In genomic region chr20:47785321-47785899, GRCh38 we compare ENCODE assay signal across 7 cellular contexts. TPM values are rescaled to one million over a fixed set of nuclear protein-coding genes. Genes with fewer than 3 reads are reported as not detected.
A peak's percentile ranks its signal among the peaks of the same experiment; 100 is the strongest.
DNase-seq lines count a peak whose midpoint lies in the region; ATAC-seq and TF ChIP-seq lines count a peak whose summit lies in the region.

Gene SULF2, minus strand, starts transcription at chr20:47785481. Its CDS starts 28,118 bp downstream, at chr20:47757363.

- peak in 1 of 2 donors; percentile 14 for TF ChIP-seq POLR2A in gastroesophageal sphincter (IDR thresholded peaks at IDR 0.05)

- no CpG with 5 or more reads among the region's 90 CpGs for WGBS in gastroesophageal sphincter (ENCODE audit: low coverage in 1 of 2), 2 donors

- peaks cover 20% of the 10 kb centered on the region for H3K27me3 ChIP-seq in WERI-Rb-1 (ENCODE audit: insufficient read depth, low read depth, severe bottlenecking)
- H3K27me3 ChIP-seq in gastroesophageal sphincter = no peaks in the 10 kb centered on the region
- peaks cover 76% of the 10 kb centered on the region for H3K27me3 ChIP-seq in neutrophil

- H3K4me3 ChIP-seq in WERI-Rb-1 (ENCODE audit: low read depth, low read length) = peak within 1 kb of the TSS; percentile 46
- H3K4me3 ChIP-seq in gastroesophageal sphincter = peak within 1 kb of the TSS; percentile 51 to 79
- H3K4me3 ChIP-seq in neutrophil (ENCODE audit: low read depth in 1 of 2, low read length in 1 of 2) = peak within 1 kb of the TSS; percentile 80 to 87

- TF ChIP-seq CTCF in WERI-Rb-1 (IDR thresholded peaks at IDR 0.05; ENCODE audit: low read depth, low read length) (no peak), gastroesophageal sphincter (IDR thresholded peaks at IDR 0.05) (no peak), neutrophil (IDR thresholded peaks at IDR 0.05) (no peak)

- H3K36me3 ChIP-seq in WERI-Rb-1 (no peaks in the 10 kb centered on the region), gastroesophageal sphincter (no peaks in the 10 kb centered on the region), neutrophil (peaks cover 16% of the 10 kb centered on the region)

- H3K27ac ChIP-seq in WERI-Rb-1 = no peak within 1 kb of the TSS
- H3K27ac ChIP-seq in gastroesophageal sphincter = peak within 1 kb of the TSS; percentile 76 to 94 (median 92)
- peak within 1 kb of the TSS; percentile 94 for H3K27ac ChIP-seq in neutrophil

- H3K4me1 ChIP-seq in gastroesophageal sphincter (peaks cover 0 to 75% (median 16%) of the 10 kb centered on the region in 3 donors), neutrophil (ENCODE audit: control insufficient read depth in 1 of 2, insufficient read depth in 1 of 2, low read depth in 1 of 2, low read length in 1 of 2) (peaks cover 26 to 45% of the 10 kb centered on the region in 2 experiments)

- no peaks in the 10 kb centered on the region for H3K9me3 ChIP-seq in WERI-Rb-1 (ENCODE audit: severe bottlenecking)
- H3K9me3 ChIP-seq in gastroesophageal sphincter = no peaks in the 10 kb centered on the region
- H3K9me3 ChIP-seq in neutrophil = no peaks in the 10 kb centered on the region

- ATAC-seq in gastroesophageal sphincter (peak; percentile 54), GM21390 (IDR thresholded peaks at IDR 0.05; ENCODE audit: unreplicated experiment) (no peak)

- no peak for TF ChIP-seq EP300 in gastroesophageal sphincter (IDR thresholded peaks at IDR 0.05)

- no peak for DNase-seq in H4 (ENCODE audit: low spot score)
- DNase-seq in WERI-Rb-1 = no peak
- no peak for DNase-seq in DMS53 (lab: John Stamatoyannopoulos, UW)
- DNase-seq in GM19238 (ENCODE audit: insufficient read length, low spot score) = no peak

RNA-seq across cellular contexts. Expression of gene SULF2, which starts in this region (rescaled TPM):
- 266 and 269 TPM in 2 replicates for total RNA-seq in H4 (2014; rRNA removed; shearing (Covaris generic))
- total RNA-seq in gastroesophageal sphincter = 100 to 1,000 TPM in 1 of 4 donors, 10 to 100 TPM in 3; 41.2 to 177 (median 62.3) TPM
